1 cellular context compared by ENCODE assay signal in genomic region chr7:151172273-151173141, GRCh38.
TF ChIP-seq lines count a peak whose summit lies in the region.

No MANE protein-coding gene starts in this region.

TF ChIP-seq in HepG2, 621 proteins besides CTCF, POLR2A, EP300 and RAD21 (continued from another document and continues in another):
- TF ChIP-seq, protein P1, sequence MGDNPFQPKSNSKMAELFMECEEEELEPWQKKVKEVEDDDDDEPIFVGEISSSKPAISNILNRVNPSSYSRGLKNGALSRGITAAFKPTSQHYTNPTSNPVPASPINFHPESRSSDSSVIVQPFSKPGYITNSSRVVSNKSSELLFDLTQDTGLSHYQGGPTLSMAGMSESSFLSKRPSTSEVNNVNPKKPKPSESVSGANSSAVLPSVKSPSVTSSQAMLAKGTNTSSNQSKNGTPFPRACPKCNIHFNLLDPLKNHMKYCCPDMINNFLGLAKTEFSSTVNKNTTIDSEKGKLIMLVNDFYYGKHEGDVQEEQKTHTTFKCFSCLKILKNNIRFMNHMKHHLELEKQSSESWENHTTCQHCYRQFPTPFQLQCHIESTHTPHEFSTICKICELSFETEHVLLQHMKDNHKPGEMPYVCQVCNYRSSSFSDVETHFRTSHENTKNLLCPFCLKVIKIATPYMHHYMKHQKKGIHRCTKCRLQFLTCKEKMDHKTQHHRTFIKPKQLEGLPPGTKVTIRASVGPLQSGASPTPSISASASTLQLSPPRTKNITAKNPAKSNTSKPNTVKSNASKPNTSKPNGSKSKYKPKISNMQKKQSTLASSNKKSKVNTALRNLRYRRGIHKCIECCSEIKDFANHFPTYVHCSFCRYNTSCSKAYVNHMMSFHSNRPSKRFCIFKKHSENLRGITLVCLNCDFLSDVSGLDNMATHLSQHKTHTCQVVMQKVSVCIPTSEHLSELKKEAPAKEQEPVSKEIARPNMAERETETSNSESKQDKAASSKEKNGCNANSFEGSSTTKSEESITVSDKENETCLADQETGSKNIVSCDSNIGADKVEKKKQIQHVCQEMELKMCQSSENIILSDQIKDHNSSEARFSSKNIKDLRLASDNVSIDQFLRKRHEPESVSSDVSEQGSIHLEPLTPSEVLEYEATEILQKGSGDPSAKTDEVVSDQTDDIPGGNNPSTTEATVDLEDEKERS (CRISPR knock-in tag; IDR thresholded peaks at IDR 0.05): no peak
- TF ChIP-seq SP5 (CRISPR knock-in tag; IDR thresholded peaks at IDR 0.05; ENCODE audit: borderline replicate concordance, low read depth) (0 out of 2 replicates have a peak, but pooled peaks have one; percentile 45), GATAD2A (CRISPR knock-in tag; IDR thresholded peaks at IDR 0.05) (peak; percentile 70), HNRNPL (IDR thresholded peaks at IDR 0.05; ENCODE audit: low read depth, low read length) (no peak), HOMEZ (CRISPR knock-in tag; IDR thresholded peaks at IDR 0.05; ENCODE audit: low read depth) (no peak), ZNF713 (CRISPR knock-in tag; IDR thresholded peaks at IDR 0.05) (no peak), MXD4 (CRISPR knock-in tag; IDR thresholded peaks at IDR 0.05) (0 out of 2 replicates have a peak, but pooled peaks have one; percentile 46), ZNF292 (CRISPR knock-in tag; IDR thresholded peaks at IDR 0.05; ENCODE audit: borderline replicate concordance, low read depth) (no peak), ATF2 (CRISPR knock-in tag; IDR thresholded peaks at IDR 0.05) (peak; percentile 74), ZNF235 (CRISPR knock-in tag; IDR thresholded peaks at IDR 0.05; ENCODE audit: borderline replicate concordance) (0 out of 2 replicates have a peak, but pooled peaks have one; percentile 39), FUBP1 (CRISPR knock-in tag; IDR thresholded peaks at IDR 0.05; ENCODE audit: borderline replicate concordance) (no peak), TOE1 (CRISPR knock-in tag; IDR thresholded peaks at IDR 0.05) (0 out of 2 replicates have a peak, but pooled peaks have one; percentile 51), ZNF33B (CRISPR knock-in tag; IDR thresholded peaks at IDR 0.05) (0 out of 2 replicates have a peak, but pooled peaks have one; percentile 43), GABPB1 (CRISPR knock-in tag; IDR thresholded peaks at IDR 0.05) (peak; percentile 72), DMTF1 (CRISPR knock-in tag; IDR thresholded peaks at IDR 0.05) (no peak), AHR (CRISPR knock-in tag; IDR thresholded peaks at IDR 0.05) (peak; percentile 83; the same call in 1 of the 2 replicates), MATR3 (CRISPR knock-in tag; IDR thresholded peaks at IDR 0.05) (no peak), SMC3 (IDR thresholded peaks at IDR 0.05; ENCODE audit: low read length) (peak; percentile 64; the same call in 1 of the 2 replicates), ZNF350 (CRISPR knock-in tag; IDR thresholded peaks at IDR 0.05; ENCODE audit: borderline replicate concordance, low read depth) (peak; percentile 70), KMT2A (CRISPR knock-in tag; IDR thresholded peaks at IDR 0.05) (peak; percentile 57; the same call in 1 of the 2 replicates), POGZ (CRISPR knock-in tag; IDR thresholded peaks at IDR 0.05) (peak; percentile 56), NFYB (CRISPR knock-in tag; IDR thresholded peaks at IDR 0.05) (0 out of 2 replicates have a peak, but pooled peaks have one; percentile 36), ZBED4 (CRISPR knock-in tag; IDR thresholded peaks at IDR 0.05; ENCODE audit: borderline replicate concordance) (peak; percentile 49; the same call in 1 of the 2 replicates), ZBTB7B (CRISPR knock-in tag; IDR thresholded peaks at IDR 0.05) (peak; percentile 45; the same call in 1 of the 2 replicates), TARDBP (CRISPR knock-in tag; IDR thresholded peaks at IDR 0.05) (no peak), HOXA5 (CRISPR knock-in tag; IDR thresholded peaks at IDR 0.05) (peak; percentile 36; the same call in 1 of the 2 replicates), ATRX (CRISPR knock-in tag; IDR thresholded peaks at IDR 0.05; ENCODE audit: borderline replicate concordance) (no peak), HNF1B (CRISPR knock-in tag; IDR thresholded peaks at IDR 0.05) (peak; percentile 87)
- TF ChIP-seq, protein P2, sequence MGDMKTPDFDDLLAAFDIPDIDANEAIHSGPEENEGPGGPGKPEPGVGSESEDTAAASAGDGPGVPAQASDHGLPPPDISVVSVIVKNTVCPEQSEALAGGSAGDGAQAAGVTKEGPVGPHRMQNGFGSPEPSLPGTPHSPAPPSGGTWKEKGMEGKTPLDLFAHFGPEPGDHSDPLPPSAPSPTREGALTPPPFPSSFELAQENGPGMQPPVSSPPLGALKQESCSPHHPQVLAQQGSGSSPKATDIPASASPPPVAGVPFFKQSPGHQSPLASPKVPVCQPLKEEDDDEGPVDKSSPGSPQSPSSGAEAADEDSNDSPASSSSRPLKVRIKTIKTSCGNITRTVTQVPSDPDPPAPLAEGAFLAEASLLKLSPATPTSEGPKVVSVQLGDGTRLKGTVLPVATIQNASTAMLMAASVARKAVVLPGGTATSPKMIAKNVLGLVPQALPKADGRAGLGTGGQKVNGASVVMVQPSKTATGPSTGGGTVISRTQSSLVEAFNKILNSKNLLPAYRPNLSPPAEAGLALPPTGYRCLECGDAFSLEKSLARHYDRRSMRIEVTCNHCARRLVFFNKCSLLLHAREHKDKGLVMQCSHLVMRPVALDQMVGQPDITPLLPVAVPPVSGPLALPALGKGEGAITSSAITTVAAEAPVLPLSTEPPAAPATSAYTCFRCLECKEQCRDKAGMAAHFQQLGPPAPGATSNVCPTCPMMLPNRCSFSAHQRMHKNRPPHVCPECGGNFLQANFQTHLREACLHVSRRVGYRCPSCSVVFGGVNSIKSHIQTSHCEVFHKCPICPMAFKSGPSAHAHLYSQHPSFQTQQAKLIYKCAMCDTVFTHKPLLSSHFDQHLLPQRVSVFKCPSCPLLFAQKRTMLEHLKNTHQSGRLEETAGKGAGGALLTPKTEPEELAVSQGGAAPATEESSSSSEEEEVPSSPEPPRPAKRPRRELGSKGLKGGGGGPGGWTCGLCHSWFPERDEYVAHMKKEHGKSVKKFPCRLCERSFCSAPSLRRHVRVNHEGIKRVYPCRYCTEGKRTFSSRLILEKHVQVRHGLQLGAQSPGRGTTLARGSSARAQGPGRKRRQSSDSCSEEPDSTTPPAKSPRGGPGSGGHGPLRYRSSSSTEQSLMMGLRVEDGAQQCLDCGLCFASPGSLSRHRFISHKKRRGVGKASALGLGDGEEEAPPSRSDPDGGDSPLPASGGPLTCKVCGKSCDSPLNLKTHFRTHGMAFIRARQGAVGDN (CRISPR knock-in tag; IDR thresholded peaks at IDR 0.05): peak; percentile 68
- TF ChIP-seq, protein P3, sequence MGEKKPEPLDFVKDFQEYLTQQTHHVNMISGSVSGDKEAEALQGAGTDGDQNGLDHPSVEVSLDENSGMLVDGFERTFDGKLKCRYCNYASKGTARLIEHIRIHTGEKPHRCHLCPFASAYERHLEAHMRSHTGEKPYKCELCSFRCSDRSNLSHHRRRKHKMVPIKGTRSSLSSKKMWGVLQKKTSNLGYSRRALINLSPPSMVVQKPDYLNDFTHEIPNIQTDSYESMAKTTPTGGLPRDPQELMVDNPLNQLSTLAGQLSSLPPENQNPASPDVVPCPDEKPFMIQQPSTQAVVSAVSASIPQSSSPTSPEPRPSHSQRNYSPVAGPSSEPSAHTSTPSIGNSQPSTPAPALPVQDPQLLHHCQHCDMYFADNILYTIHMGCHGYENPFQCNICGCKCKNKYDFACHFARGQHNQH (CRISPR knock-in tag; IDR thresholded peaks at IDR 0.05): peak; percentile 58; the same call in 1 of the 2 replicates
- TF ChIP-seq, protein P4, sequence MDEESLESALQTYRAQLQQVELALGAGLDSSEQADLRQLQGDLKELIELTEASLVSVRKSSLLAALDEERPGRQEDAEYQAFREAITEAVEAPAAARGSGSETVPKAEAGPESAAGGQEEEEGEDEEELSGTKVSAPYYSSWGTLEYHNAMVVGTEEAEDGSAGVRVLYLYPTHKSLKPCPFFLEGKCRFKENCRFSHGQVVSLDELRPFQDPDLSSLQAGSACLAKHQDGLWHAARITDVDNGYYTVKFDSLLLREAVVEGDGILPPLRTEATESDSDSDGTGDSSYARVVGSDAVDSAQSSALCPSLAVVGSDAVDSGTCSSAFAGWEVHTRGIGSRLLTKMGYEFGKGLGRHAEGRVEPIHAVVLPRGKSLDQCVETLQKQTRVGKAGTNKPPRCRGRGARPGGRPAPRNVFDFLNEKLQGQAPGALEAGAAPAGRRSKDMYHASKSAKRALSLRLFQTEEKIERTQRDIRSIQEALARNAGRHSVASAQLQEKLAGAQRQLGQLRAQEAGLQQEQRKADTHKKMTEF (CRISPR knock-in tag; IDR thresholded peaks at IDR 0.05): peak; percentile 41; the same call in 1 of the 2 replicates
